In genomic region chr5:96654209-96654608, GRCh38 we compare ENCODE assay signal across 13 cellular contexts.
"Had no signal": no experiment of that assay in that cellular context is flagged by ENCODE, and none has a peak within 500 bp of the region (broad histone marks: within the 10 kb centered on the region; RNA-seq: fewer than 3 reads in every experiment).

No MANE protein-coding gene starts in this region.

- H3K4me3 ChIP-seq: adrenal gland, cardiac muscle cell, lung, pancreas, thyroid gland, vagina had no signal

- DNase-seq: activated CD4-positive, alpha-beta T cell treated with anti-CD3 and anti-CD28 coated beads for 48 hours; activated naive CD4-positive, alpha-beta T cell treated with anti-CD3 and anti-CD28 coated beads, Interleukin-2, amount 10 ng/mL, durations not matched to agents 7 days and 5 days; adrenal gland; pancreas; stimulated activated CD4-positive, alpha-beta T cell treated with anti-CD3 and anti-CD28 coated beads, Interleukin-2, amount 100 ng/mL, for 24 hours; stimulated activated naive B cell treated with anti-CD40 and anti-IgM and Interleukin-4, amounts not matched to agents 10 μg/mL and 1 μg/mL and 100 μg/mL, for 72 hours; thyroid gland had no signal

- H3K9me3 Mint-ChIP-seq: activated naive CD4-positive, alpha-beta T cell treated with anti-CD3 and anti-CD28 coated beads, Interleukin-2, amount 10 ng/mL, durations not matched to agents 7 days and 5 days; activated T-helper 2 cell treated with anti-CD3 and anti-CD28 coated beads, Interferon-gamma antibody, Interleukin-2, Interleukin-4, amounts not matched to agents 10 μg/mL and 5 μg/mL and 100 μg/mL, durations not matched to agents 14 hours and 24 hours and 36 hours; stimulated activated naive B cell treated with anti-CD40 and anti-IgM and Interleukin-4, amounts not matched to agents 10 μg/mL and 1 μg/mL and 100 μg/mL, for 72 hours; WTC11 had no signal

- H3K4me3 Mint-ChIP-seq: activated naive CD4-positive, alpha-beta T cell treated with anti-CD3 and anti-CD28 coated beads, Interleukin-2, amount 10 ng/mL, durations not matched to agents 7 days and 5 days; stimulated activated naive B cell treated with anti-CD40 and anti-IgM and Interleukin-4, amounts not matched to agents 10 μg/mL and 1 μg/mL and 100 μg/mL, for 72 hours; WTC11 had no signal

- ATAC-seq: esophagus mucosa; pancreas; stimulated activated naive B cell treated with anti-CD40 and anti-IgM and Interleukin-4, amounts not matched to agents 10 μg/mL and 1 μg/mL and 100 μg/mL, for 72 hours; WTC11 had no signal

- H3K9me3 ChIP-seq: adrenal gland, pancreas, thyroid gland, vagina had no signal

- H3K36me3 Mint-ChIP-seq: activated naive CD4-positive, alpha-beta T cell treated with anti-CD3 and anti-CD28 coated beads, Interleukin-2, amount 10 ng/mL, durations not matched to agents 7 days and 5 days; stimulated activated naive B cell treated with anti-CD40 and anti-IgM and Interleukin-4, amounts not matched to agents 10 μg/mL and 1 μg/mL and 100 μg/mL, for 72 hours; WTC11 had no signal

- H3K27ac Mint-ChIP-seq: activated naive CD4-positive, alpha-beta T cell treated with anti-CD3 and anti-CD28 coated beads, Interleukin-2, amount 10 ng/mL, durations not matched to agents 7 days and 5 days; activated T-helper 2 cell treated with anti-CD3 and anti-CD28 coated beads, Interferon-gamma antibody, Interleukin-2, Interleukin-4, amounts not matched to agents 10 μg/mL and 5 μg/mL and 100 μg/mL, durations not matched to agents 14 hours and 24 hours and 36 hours; stimulated activated naive B cell treated with anti-CD40 and anti-IgM and Interleukin-4, amounts not matched to agents 10 μg/mL and 1 μg/mL and 100 μg/mL, for 72 hours; WTC11 had no signal

- H3K36me3 ChIP-seq: adrenal gland, cardiac muscle cell, pancreas, thyroid gland, vagina had no signal

- H3K27me3 ChIP-seq: adrenal gland, pancreas, thyroid gland, vagina had no signal

- H3K27ac ChIP-seq: adrenal gland, cardiac muscle cell, pancreas, thyroid gland, vagina had no signal
